10 cellular contexts compared by ENCODE assay signal in the genomic region with DNA sequence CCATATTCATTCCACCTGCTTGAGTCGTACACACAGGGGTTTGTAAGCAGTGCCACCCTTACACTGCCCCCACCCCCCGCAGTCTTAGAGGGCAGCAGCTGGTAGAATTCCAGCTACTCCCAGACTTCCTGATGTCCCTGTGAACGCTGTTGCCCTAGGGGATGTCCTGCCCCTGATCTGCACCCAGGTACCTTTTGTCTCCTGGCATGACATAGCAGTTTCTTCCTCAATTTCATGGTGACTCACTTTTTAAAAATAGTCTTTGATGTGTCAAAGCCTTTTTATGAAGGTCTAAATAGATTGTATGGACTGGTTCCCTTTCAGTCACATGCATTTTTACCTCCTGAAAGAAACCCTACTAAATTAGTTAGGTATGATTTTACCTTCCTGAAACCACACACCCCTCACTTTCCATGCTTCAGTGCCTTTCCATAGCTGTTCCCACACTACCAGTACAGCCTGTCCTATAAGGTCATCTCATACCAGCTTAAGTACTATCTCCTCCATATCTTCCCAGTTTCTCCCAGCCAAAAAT.
DNase-seq lines count a peak whose midpoint lies in the region; ATAC-seq, FAIRE-seq and TF ChIP-seq lines count a peak whose summit lies in the region.
"Had no signal": no experiment of that assay in that cellular context is flagged by ENCODE, and none has a peak within 500 bp of the region (broad histone marks: within the 10 kb centered on the region; RNA-seq: fewer than 3 reads in every experiment).

No MANE protein-coding gene starts in this region.

- no peak overlapping the region for H3K9ac ChIP-seq in kidney (ENCODE audit: low read length in 2 of 2)

- in situ Hi-C loops in G401 (cut with HindIII; ENCODE audit: low sequenced_read_pairs), result no loop called here

- no peaks in the 10 kb centered on the region for H3K27me3 ChIP-seq in small intestine (ENCODE audit: control insufficient read depth in 2 of 2, insufficient read depth in 2 of 2, low read length in 2 of 2)

- peaks cover 19% of the 10 kb centered on the region for H3K36me3 Mint-ChIP-seq in HFFc6 (ENCODE audit: low read depth)

- H3K9me3 ChIP-seq in kidney (ENCODE audit: control insufficient read depth in 1 of 2, low read length in 2 of 2) (peaks cover 3% of the 10 kb centered on the region in 2 donors), small intestine (ENCODE audit: control insufficient read depth, low read depth) (no peaks in the 10 kb centered on the region)

- TF ChIP-seq CTCF in HFFc6 (IDR thresholded peaks at IDR 0.05), result no peak
- TF ChIP-seq CTCF in kidney (IDR thresholded peaks at IDR 0.05; ENCODE audit: borderline replicate concordance, extremely low read depth, insufficient read depth), result no peak

- DNase-seq in DMS53 treated with DMSO at 0.1 percent for 48 hours (lab: John Stamatoyannopoulos, UW; ENCODE audit: unreplicated experiment), result peak; percentile 50
- peak; percentile 40 for DNase-seq in HFFc6
- peak; percentile 93 for DNase-seq in RPMI7951 (ENCODE audit: low read depth)
- DNase-seq in kidney, result peak; percentile 59
- DNase-seq in small intestine, result no peak
- DNase-seq in G401 (ENCODE audit: low spot score), result no peak
- DNase-seq: activated T-cell treated with anti-CD3 and anti-CD28 coated beads, Interleukin-2, amount 50 U/mL, for 48 hours; effector CD4-positive, alpha-beta T cell had no signal

- no peak for FAIRE-seq in kidney (lab: Jason Lieb, UNC)
- no peak for FAIRE-seq in small intestine (lab: Jason Lieb, UNC)

- H3K4me3 ChIP-seq in kidney (ENCODE audit: low read length in 2 of 2), result no peak overlapping the region
- H3K4me3 ChIP-seq in small intestine (ENCODE audit: low read depth in 1 of 2, low read length in 2 of 2), result no peak overlapping the region

- no peaks in the 10 kb centered on the region for H3K9me3 Mint-ChIP-seq in HFFc6

- peak overlapping the region; percentile 5; the same call in 1 of the 2 replicates for H3K4me3 Mint-ChIP-seq in HFFc6

- 66 to 78% (median 71%) methylated on average over 3 of the region's 3 CpGs for WGBS in small intestine, 3 donors

- intact Hi-C loops in kidney (cut with DNase I), result no loop called here

- H3K4me1 ChIP-seq in kidney (ENCODE audit: control insufficient read depth in 1 of 2, insufficient read depth in 1 of 2, low read depth in 1 of 2, low read length in 2 of 2) (peaks cover 2 to 3% of the 10 kb centered on the region in 2 donors), small intestine (ENCODE audit: control insufficient read depth in 2 of 2, insufficient read depth in 1 of 2, low read depth in 1 of 2, low read length in 1 of 2) (no peaks in the 10 kb centered on the region)

- no peak overlapping the region for H3K27ac ChIP-seq in kidney (ENCODE audit: low read depth in 2 of 2, low read length in 2 of 2)
- H3K27ac ChIP-seq in small intestine (ENCODE audit: low read depth in 1 of 2, low read length in 1 of 2), result no peak overlapping the region

- ATAC-seq in HG03045 (IDR thresholded peaks at IDR 0.05; ENCODE audit: unreplicated experiment) (no peak), HG02642 (IDR thresholded peaks at IDR 0.05; ENCODE audit: poor library complexity, unreplicated experiment) (no peak)

- H3K36me3 ChIP-seq in kidney (ENCODE audit: control insufficient read depth in 1 of 2, insufficient read depth in 2 of 2, low read length in 2 of 2) (no peaks in the 10 kb centered on the region), small intestine (ENCODE audit: control insufficient read depth in 2 of 2, insufficient read depth in 2 of 2, low read length in 2 of 2) (no peaks in the 10 kb centered on the region)

- H3K4me1 Mint-ChIP-seq in HFFc6 (ENCODE audit: low read depth), result peaks cover 21% of the 10 kb centered on the region

- peak overlapping the region; percentile 90 for H3K27ac Mint-ChIP-seq in HFFc6

- H3K27me3 Mint-ChIP-seq in HFFc6 (ENCODE audit: insufficient read depth), result no peaks in the 10 kb centered on the region; the same call in 1 of the 2 replicates

Comparison
In these comparisons a context has a peak if more than half of its experiments do, and no peak if none do; other contexts are left out.
1. DNase-seq: peak in DMS53 treated with DMSO at 0.1 percent for 48 hours (single experiment), HFFc6 (single experiment), RPMI7951 (single experiment) and kidney (single experiment); none in small intestine (single experiment) and G401 (single experiment).